ENCODE assay signal across 19 cellular contexts in genomic region chr10:132674311-132674710, GRCh38.
"Had no signal": no experiment of that assay in that cellular context is flagged by ENCODE, and none has a peak within 500 bp of the region (broad histone marks: within the 10 kb centered on the region; RNA-seq: fewer than 3 reads in every experiment).

No MANE protein-coding gene starts in this region.

- H3K9me3 ChIP-seq: adrenal gland, ovary had no signal

- H3K4me1 ChIP-seq: adrenal gland had no signal

- FAIRE-seq: frontal cortex had no signal

- H3K4me1 Mint-ChIP-seq: activated naive CD4-positive, alpha-beta T cell treated with anti-CD3 and anti-CD28 coated beads, Interleukin-2, amount 50 U/mL, for 24 hours; activated T-helper 17 cell treated with anti-CD3 and anti-CD28 coated beads, Interleukin-2, amount 50 U/mL, for 72 hours had no signal

- H3K27me3 ChIP-seq: adrenal gland, ovary had no signal

- H3K27me3 Mint-ChIP-seq: activated naive CD4-positive, alpha-beta T cell treated with anti-CD3 and anti-CD28 coated beads, Interleukin-2, amount 50 U/mL, for 24 hours; activated T-helper 17 cell treated with anti-CD3 and anti-CD28 coated beads, Interleukin-2, amount 50 U/mL, for 72 hours; effector memory CD8-positive, alpha-beta T cell; naive B cell had no signal

- ATAC-seq: activated CD4-positive, CD25-positive, alpha-beta regulatory T cell treated with anti-CD3 and anti-CD28 coated beads, Interleukin-2, amount 50 U/mL, for 24 hours; activated T-helper 17 cell treated with anti-CD3 and anti-CD28 coated beads, Interleukin-2, amount 50 U/mL, for 72 hours; effector memory CD8-positive, alpha-beta T cell had no signal

- DNase-seq: activated T-cell treated with anti-CD3 and anti-CD28 coated beads for 4 hours; central memory CD4-positive, alpha-beta T cell; effector memory CD8-positive, alpha-beta T cell; immature natural killer cell; midbrain; naive B cell; stimulated activated CD4-positive, alpha-beta T cell treated with anti-CD3 and anti-CD28 coated beads, Interleukin-15, amount 100 ng/mL, for 24 hours; stimulated activated CD4-positive, alpha-beta T cell treated with anti-CD3 and anti-CD28 coated beads, Interleukin-4, amount 100 ng/mL, for 1 hour; stimulated activated naive CD4-positive, alpha-beta T cell; trophoblast cell had no signal

- H3K27ac Mint-ChIP-seq: activated naive CD4-positive, alpha-beta T cell treated with anti-CD3 and anti-CD28 coated beads, Interleukin-2, amount 50 U/mL, for 24 hours; activated T-helper 17 cell treated with anti-CD3 and anti-CD28 coated beads, Interleukin-2, amount 50 U/mL, for 72 hours; effector memory CD8-positive, alpha-beta T cell had no signal

- H3K4me3 Mint-ChIP-seq: activated naive CD4-positive, alpha-beta T cell treated with anti-CD3 and anti-CD28 coated beads, Interleukin-2, amount 50 U/mL, for 24 hours; activated T-helper 17 cell treated with anti-CD3 and anti-CD28 coated beads, Interleukin-2, amount 50 U/mL, for 72 hours; effector memory CD8-positive, alpha-beta T cell; immature natural killer cell; naive B cell had no signal

- H3K27ac ChIP-seq: adrenal gland, epithelial cell of prostate, ovary, SK-N-MC had no signal

- H3K9me3 Mint-ChIP-seq: activated naive CD4-positive, alpha-beta T cell treated with anti-CD3 and anti-CD28 coated beads, Interleukin-2, amount 50 U/mL, for 24 hours; activated T-helper 17 cell treated with anti-CD3 and anti-CD28 coated beads, Interleukin-2, amount 50 U/mL, for 72 hours; effector memory CD8-positive, alpha-beta T cell; naive B cell had no signal

- H3K36me3 ChIP-seq: adrenal gland, ovary had no signal

- H3K36me3 Mint-ChIP-seq: immature natural killer cell had no signal

- H3K4me3 ChIP-seq: adrenal gland, lung, ovary, SK-N-MC had no signal
